ENCODE assay signal across 17 cellular contexts in the genomic region with DNA sequence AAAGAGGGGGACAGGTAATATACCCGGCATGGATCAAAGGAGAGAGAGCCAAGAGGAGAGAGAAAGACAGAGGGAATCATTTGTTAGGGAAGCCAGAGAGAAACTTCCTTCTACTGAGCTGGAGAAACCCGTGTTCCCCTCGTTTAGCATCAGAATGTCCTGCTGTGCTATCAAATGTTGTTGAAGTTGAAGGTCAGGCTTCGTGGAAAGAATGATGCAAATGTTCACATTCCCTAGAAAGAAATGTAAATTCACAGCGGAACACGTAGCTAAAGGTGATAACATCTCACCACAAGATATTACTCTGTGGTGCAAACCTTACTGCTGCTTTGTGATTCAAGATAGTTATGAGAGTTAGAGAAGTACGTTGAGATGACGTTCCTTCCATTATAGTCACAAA.
A peak's percentile ranks its signal among the peaks of the same experiment; 100 is the strongest.
DNase-seq lines count a peak whose midpoint lies in the region; ATAC-seq and TF ChIP-seq lines count a peak whose summit lies in the region.
"Had no signal": no experiment of that assay in that cellular context is flagged by ENCODE, and none has a peak within 500 bp of the region (broad histone marks: within the 10 kb centered on the region; RNA-seq: fewer than 3 reads in every experiment).

No MANE protein-coding gene starts in this region.

- H3K9me3 Mint-ChIP-seq in GM23338: no peaks in the 10 kb centered on the region

- peaks cover 3% of the 10 kb centered on the region; the same call in 1 of the 2 replicates for H3K9me2 ChIP-seq in GM23338 (ENCODE audit: insufficient read depth)

- H3K9me3 ChIP-seq in NT2/D1 (ENCODE audit: insufficient read depth, low read length) (no peaks in the 10 kb centered on the region), iPS-20b (ENCODE audit: insufficient read depth, low read depth, low read length) (no peaks in the 10 kb centered on the region), psoas muscle (no peaks in the 10 kb centered on the region)
- H3K9me3 ChIP-seq: BE2C, HAP-1, SJSA1 had no signal

- H3K36me3 ChIP-seq in GM23338 (ENCODE audit: insufficient read depth): no peaks in the 10 kb centered on the region
- H3K36me3 ChIP-seq in NT2/D1 (ENCODE audit: insufficient read depth, insufficient read length, low read length): no peaks in the 10 kb centered on the region
- H3K36me3 ChIP-seq in iPS-20b (ENCODE audit: insufficient read depth, low read depth, low read length): no peaks in the 10 kb centered on the region
- no peaks in the 10 kb centered on the region for H3K36me3 ChIP-seq in psoas muscle (ENCODE audit: insufficient read depth in 1 of 2, low read depth in 1 of 2)
- H3K36me3 ChIP-seq: BE2C, HAP-1, SJSA1 had no signal

- peak overlapping the region; percentile 46 for H3K4me2 ChIP-seq in GM23338

- peaks cover 17% of the 10 kb centered on the region for H3K4me1 Mint-ChIP-seq in GM23338
- H3K4me1 Mint-ChIP-seq: CD4-positive, CD25-positive, alpha-beta regulatory T cell had no signal

- DNase-seq in GM23338 (ENCODE audit: low spot score): peak; percentile 71
- peak; percentile 35 for DNase-seq in NT2/D1 (ENCODE audit: low read depth, low spot score)
- DNase-seq in choroid plexus epithelial cell (ENCODE audit: low read depth): peak; percentile 16
- DNase-seq in NCI-H774 (lab: John Stamatoyannopoulos, UW): no peak
- DNase-seq in psoas muscle: no peak
- DNase-seq in DMS153 (lab: John Stamatoyannopoulos, UW): no peak
- DNase-seq: BE2C; CD4-positive, CD25-positive, alpha-beta regulatory T cell; DMS53; KBM-7; NCI-H1105; NCI-H1694 treated with DMSO at 0.1 percent for 48 hours had no signal

- H3K27ac ChIP-seq in GM23338 (ENCODE audit: low read depth): no peak overlapping the region
- H3K27ac ChIP-seq in iPS-20b (ENCODE audit: low read length): no peak overlapping the region
- no peak overlapping the region for H3K27ac ChIP-seq in psoas muscle
- H3K27ac ChIP-seq: SJSA1 had no signal

- no peaks in the 10 kb centered on the region for H3K27me3 ChIP-seq in GM23338 (ENCODE audit: insufficient read depth)
- no peaks in the 10 kb centered on the region for H3K27me3 ChIP-seq in NT2/D1 (ENCODE audit: insufficient read depth, insufficient read length)
- H3K27me3 ChIP-seq in iPS-20b (ENCODE audit: insufficient read depth, low read length): no peaks in the 10 kb centered on the region
- no peaks in the 10 kb centered on the region for H3K27me3 ChIP-seq in psoas muscle (ENCODE audit: insufficient read depth in 3 of 3, low read length in 2 of 3)
- H3K27me3 ChIP-seq: BE2C, SJSA1 had no signal

- H3K36me3 Mint-ChIP-seq in GM23338 (ENCODE audit: low read depth): no peaks in the 10 kb centered on the region
- H3K36me3 Mint-ChIP-seq: CD4-positive, CD25-positive, alpha-beta regulatory T cell had no signal

- no peak overlapping the region for H2AFZ ChIP-seq in GM23338

- H3K4me3 Mint-ChIP-seq in GM23338: peak overlapping the region; percentile 16; the same call in 1 of the 3 replicates
- H3K4me3 Mint-ChIP-seq: CD4-positive, CD25-positive, alpha-beta regulatory T cell had no signal

- no peak for TF ChIP-seq CTCF in GM23338 (conservative IDR thresholded peaks at IDR 0.05; ENCODE audit: low read depth in 2 of 2)
- no peak for TF ChIP-seq CTCF in choroid plexus epithelial cell (conservative IDR thresholded peaks at IDR 0.05; ENCODE audit: low read depth, low read length)
- no peak for TF ChIP-seq CTCF in psoas muscle (IDR thresholded peaks at IDR 0.05)

- H3K9ac ChIP-seq in NT2/D1 (ENCODE audit: insufficient read length, low read depth) (no peak overlapping the region), iPS-20b (ENCODE audit: low read depth, low read length) (no peak overlapping the region)

- H3K4me1 ChIP-seq in GM23338 (ENCODE audit: insufficient read depth) (peaks cover 8% of the 10 kb centered on the region), NT2/D1 (ENCODE audit: insufficient read depth, insufficient read length) (no peaks in the 10 kb centered on the region), iPS-20b (ENCODE audit: insufficient read depth, low read length) (peaks cover 11% of the 10 kb centered on the region; the same call in 1 of the 2 replicates), psoas muscle (peaks cover 6% of the 10 kb centered on the region)
- H3K4me1 ChIP-seq: BE2C, HAP-1 had no signal

- 54 to 63% (median 63%) methylated on average over 8 of the region's 8 CpGs for WGBS in psoas muscle, 3 donors

- H3K27me3 Mint-ChIP-seq in GM23338 (ENCODE audit: insufficient read depth, low read depth, poor library complexity): no peaks in the 10 kb centered on the region

- ATAC-seq in GM23338: peak; percentile 82
- ATAC-seq in GM19467 (IDR thresholded peaks at IDR 0.05; ENCODE audit: unreplicated experiment): no peak
- no peak for ATAC-seq in psoas muscle
- ATAC-seq: Panc1 had no signal

- H4K20me1 ChIP-seq in GM23338 (replicated peaks; ENCODE audit: insufficient read depth): no peaks in the 10 kb centered on the region

- H3K79me2 ChIP-seq in GM23338 (replicated peaks; ENCODE audit: insufficient read depth): no peaks in the 10 kb centered on the region

- no peaks in the 10 kb centered on the region for H3F3A ChIP-seq in GM23338 (replicated peaks; ENCODE audit: low read depth)

- no peak overlapping the region for H3K4me3 ChIP-seq in GM23338
- H3K4me3 ChIP-seq in NT2/D1 (ENCODE audit: insufficient read length, low read depth): no peak overlapping the region
- no peak overlapping the region for H3K4me3 ChIP-seq in choroid plexus epithelial cell (ENCODE audit: low read depth, low read length)
- H3K4me3 ChIP-seq in iPS-20b (ENCODE audit: low read length): 0 out of 2 replicates have a peak overlapping the region, but pooled peaks have one; percentile 13
- H3K4me3 ChIP-seq in psoas muscle: no peak overlapping the region
- H3K4me3 ChIP-seq: HAP-1, SJSA1 had no signal

- intact Hi-C loops in psoas muscle (cut with DNase I): no loop called here

- peak overlapping the region; percentile 14; the same call in 1 of the 2 replicates for H3K27ac Mint-ChIP-seq in GM23338
- H3K27ac Mint-ChIP-seq: CD4-positive, CD25-positive, alpha-beta regulatory T cell had no signal

TF ChIP-seq in GM23338, 12 proteins besides CTCF, POLR2A, EP300 and RAD21:
- TF ChIP-seq ZNF462 (CRISPR knock-in tag; IDR thresholded peaks at IDR 0.05) (peak; percentile 78), JUNB (IDR thresholded peaks at IDR 0.05; ENCODE audit: unreplicated experiment) (no peak)
TF ChIP-seq in GM23338: peak in this region for 1.

Comparison
In these comparisons a context has a peak if more than half of its experiments do, and no peak if none do; other contexts are left out.
1. DNase-seq: peak in GM23338 (single experiment), NT2/D1 (single experiment) and choroid plexus epithelial cell (single experiment); none in NCI-H774 (single experiment), psoas muscle (0 of 2) and DMS153 (single experiment).